14 cellular contexts compared by ENCODE assay signal in the genomic region with DNA sequence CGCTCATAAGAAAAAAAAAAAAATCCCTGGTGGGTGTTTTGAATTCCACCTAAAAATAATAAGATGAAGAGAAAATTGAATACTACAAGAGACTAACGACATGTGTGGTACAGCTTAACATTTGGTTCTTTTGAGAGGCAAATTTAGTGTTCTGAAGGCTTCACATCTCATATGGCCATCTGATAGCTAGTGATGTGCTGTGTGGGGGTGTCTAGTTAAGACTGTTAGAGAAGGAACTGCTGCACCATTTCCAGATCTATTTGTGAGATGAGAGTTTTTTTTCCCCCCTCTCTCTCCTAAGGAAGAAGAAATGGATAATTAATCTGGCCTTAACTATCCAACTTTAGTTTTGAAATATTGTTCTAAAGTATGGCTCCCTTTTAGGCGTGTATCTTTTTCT.
DNase-seq lines count a peak whose midpoint lies in the region; ATAC-seq lines count a peak whose summit lies in the region.
"Had no signal": no experiment of that assay in that cellular context is flagged by ENCODE, and none has a peak within 500 bp of the region (broad histone marks: within the 10 kb centered on the region; RNA-seq: fewer than 3 reads in every experiment).

No MANE protein-coding gene starts in this region.

- no peak for ATAC-seq in HG02981 (IDR thresholded peaks at IDR 0.05; ENCODE audit: unreplicated experiment)
- ATAC-seq: CD8-positive, alpha-beta T cell had no signal

- peak; percentile 37 for DNase-seq in inferior parietal cortex (ENCODE audit: extremely low spot score)
- DNase-seq in middle frontal gyrus (ENCODE audit: extremely low spot score, low spot score): peak; percentile 47
- DNase-seq in superior temporal gyrus (ENCODE audit: extremely low spot score): peak; percentile 51
- no peak for DNase-seq in SKM-1 (lab: John Stamatoyannopoulos, UW; ENCODE audit: unreplicated experiment)
- no peak for DNase-seq in NCI-H2196 treated with DMSO at 0.1 percent for 48 hours (lab: John Stamatoyannopoulos, UW; ENCODE audit: unreplicated experiment)
- DNase-seq: 8988T; ACHN; Caco-2; Calu3; CD4-positive, alpha-beta T cell; CD8-positive, alpha-beta T cell; DMS79 treated with DMSO at 0.1 percent for 48 hours; GF-D8 had no signal

Comparison
In these comparisons a context has a peak if more than half of its experiments do, and no peak if none do; other contexts are left out.
1. DNase-seq: peak in inferior parietal cortex (single experiment), middle frontal gyrus (single experiment) and superior temporal gyrus (single experiment); none in SKM-1 (single experiment) and NCI-H2196 treated with DMSO at 0.1 percent for 48 hours (single experiment).